24 cellular contexts compared by ENCODE assay signal in genomic region chr4:32826169-32826568, GRCh38.
DNase-seq lines count a peak whose midpoint lies in the region; ATAC-seq lines count a peak whose summit lies in the region.
"Had no signal": no experiment of that assay in that cellular context is flagged by ENCODE, and none has a peak within 500 bp of the region (broad histone marks: within the 10 kb centered on the region; RNA-seq: fewer than 3 reads in every experiment).

No MANE protein-coding gene starts in this region.

- no peaks in the 10 kb centered on the region for H3K79me1 ChIP-seq in mesendoderm (ENCODE audit: low read length)

- H3K27me3 Mint-ChIP-seq in effector memory CD8-positive, alpha-beta T cell, result no peaks in the 10 kb centered on the region
- H3K27me3 Mint-ChIP-seq: activated naive CD8-positive, alpha-beta T cell treated with anti-CD3 and anti-CD28 coated beads, Interleukin-2, amount 10 ng/mL, durations not matched to agents 7 days and 5 days had no signal

- no peak overlapping the region for H2BK120ac ChIP-seq in mesendoderm (ENCODE audit: low read depth, low read length)

- H3K4me3 Mint-ChIP-seq in effector memory CD8-positive, alpha-beta T cell, result no peak overlapping the region
- H3K4me3 Mint-ChIP-seq: activated naive CD8-positive, alpha-beta T cell treated with anti-CD3 and anti-CD28 coated beads, Interleukin-2, amount 10 ng/mL, durations not matched to agents 7 days and 5 days; nephron progenitor cell had no signal

- no peak overlapping the region for H4K5ac ChIP-seq in mesendoderm (ENCODE audit: low read length)

- no peak overlapping the region for H3K18ac ChIP-seq in mesendoderm (ENCODE audit: low read length)

- no peak overlapping the region for H2AK5ac ChIP-seq in mesendoderm (ENCODE audit: low read length)

- no peak overlapping the region for H4K8ac ChIP-seq in mesendoderm (ENCODE audit: low read depth, low read length)

- peaks cover 0 to 2% of the 10 kb centered on the region in 2 donors for H3K9me3 Mint-ChIP-seq in effector memory CD8-positive, alpha-beta T cell

- H3K79me2 ChIP-seq in mesendoderm (ENCODE audit: control insufficient read depth, insufficient read depth, low read length), result no peaks in the 10 kb centered on the region

- peak; percentile 16 for DNase-seq in NCI-H748 (lab: John Stamatoyannopoulos, UW; ENCODE audit: unreplicated experiment)
- no peak for DNase-seq in NCI-H748 treated with DMSO at 0.1 percent for 48 hours (lab: John Stamatoyannopoulos, UW)
- DNase-seq in M059J (ENCODE audit: low read depth), result peak; percentile 8
- DNase-seq in amniotic epithelial cell (ENCODE audit: low read depth), result peak; percentile 19
- DNase-seq in mesendoderm, result peak; percentile 68
- DNase-seq in effector memory CD8-positive, alpha-beta T cell, result no peak
- DNase-seq in activated CD4-positive, alpha-beta T cell treated with anti-CD3 and anti-CD28 coated beads for 1 hour, result no peak
- DNase-seq in KG1 (lab: John Stamatoyannopoulos, UW), result no peak
- DNase-seq: activated CD4-positive, alpha-beta T cell treated with anti-CD3 and anti-CD28 coated beads for 4 hours; activated gamma-delta T cell; activated naive CD8-positive, alpha-beta T cell treated with anti-CD3 and anti-CD28 coated beads, Interleukin-2, amount 10 ng/mL, durations not matched to agents 7 days and 5 days; activated T-cell treated with anti-CD3 and anti-CD28 coated beads for 4 hours; DMS79 treated with DMSO at 0.1 percent for 48 hours; glutamatergic neuron; HCEC 1CT; NCI-H1105; NCI-H1930; NCI-H2227 treated with DMSO at 0.1 percent for 48 hours; NCI-H526 treated with DMSO at 0.1 percent for 48 hours; nephron progenitor cell; pancreas; spleen had no signal

- H3K4me3 ChIP-seq in mesendoderm (ENCODE audit: low read length), result no peak overlapping the region
- H3K4me3 ChIP-seq: pancreas, right atrium auricular region, spleen, tibial nerve had no signal

- no peak for ATAC-seq in effector memory CD8-positive, alpha-beta T cell (replicated peaks)
- ATAC-seq: pancreas had no signal

- H3K4ac ChIP-seq in mesendoderm (ENCODE audit: low read depth, low read length), result no peak overlapping the region

- H3K4me1 Mint-ChIP-seq in effector memory CD8-positive, alpha-beta T cell (ENCODE audit: low read depth in 2 of 2), result no peaks in the 10 kb centered on the region
- H3K4me1 Mint-ChIP-seq: activated naive CD8-positive, alpha-beta T cell treated with anti-CD3 and anti-CD28 coated beads, Interleukin-2, amount 10 ng/mL, durations not matched to agents 7 days and 5 days; nephron progenitor cell had no signal

- no peaks in the 10 kb centered on the region for H3K4me1 ChIP-seq in mesendoderm (ENCODE audit: control insufficient read depth, low read depth, low read length)
- H3K4me1 ChIP-seq: pancreas, right atrium auricular region, spleen, tibial nerve had no signal

- no peaks in the 10 kb centered on the region for H3K27me3 ChIP-seq in mesendoderm (ENCODE audit: insufficient read depth, low read length, poor library complexity)
- H3K27me3 ChIP-seq: pancreas, right atrium auricular region, spleen, tibial nerve had no signal

- H3K23ac ChIP-seq in mesendoderm (ENCODE audit: low read length), result no peak overlapping the region

- H3K36me3 ChIP-seq in mesendoderm (ENCODE audit: control insufficient read depth, insufficient read depth, low read length), result no peaks in the 10 kb centered on the region
- H3K36me3 ChIP-seq: pancreas, right atrium auricular region, spleen, tibial nerve had no signal

- H3K56ac ChIP-seq in mesendoderm (ENCODE audit: low read length), result no peak overlapping the region

- H3K27ac Mint-ChIP-seq in effector memory CD8-positive, alpha-beta T cell, result no peak overlapping the region
- H3K27ac Mint-ChIP-seq: activated naive CD8-positive, alpha-beta T cell treated with anti-CD3 and anti-CD28 coated beads, Interleukin-2, amount 10 ng/mL, durations not matched to agents 7 days and 5 days; nephron progenitor cell had no signal

- no peak overlapping the region for H3K9ac ChIP-seq in mesendoderm (ENCODE audit: low read length)

- no peak overlapping the region for H3K27ac ChIP-seq in mesendoderm (ENCODE audit: low read depth, low read length)
- H3K27ac ChIP-seq: pancreas, right atrium auricular region, spleen, tibial nerve had no signal

- H2BK5ac ChIP-seq in mesendoderm (ENCODE audit: low read length), result no peak overlapping the region

- H3K36me3 Mint-ChIP-seq in effector memory CD8-positive, alpha-beta T cell (ENCODE audit: insufficient read depth), result no peaks in the 10 kb centered on the region
- H3K36me3 Mint-ChIP-seq: activated naive CD8-positive, alpha-beta T cell treated with anti-CD3 and anti-CD28 coated beads, Interleukin-2, amount 10 ng/mL, durations not matched to agents 7 days and 5 days had no signal

- no CpG with 5 or more reads among the region's 3 CpGs for WGBS in mesendoderm (ENCODE audit: extremely low coverage, insufficient coverage, low lambda C conversion rate)

- no peak overlapping the region for H2BK15ac ChIP-seq in mesendoderm (replicated peaks; ENCODE audit: low read depth)

- no peak overlapping the region for H3K4me2 ChIP-seq in mesendoderm (ENCODE audit: low read length)

Comparison
In these comparisons a context has a peak if more than half of its experiments do, and no peak if none do; other contexts are left out.
1. DNase-seq: peak in NCI-H748 (single experiment), M059J (single experiment), amniotic epithelial cell (single experiment) and mesendoderm (single experiment); none in NCI-H748 treated with DMSO at 0.1 percent for 48 hours (single experiment), effector memory CD8-positive, alpha-beta T cell (0 of 3), activated CD4-positive, alpha-beta T cell treated with anti-CD3 and anti-CD28 coated beads for 1 hour (single experiment) and KG1 (single experiment).